Comparison of ENCODE assay signal across 8 cellular contexts in the genomic region with DNA sequence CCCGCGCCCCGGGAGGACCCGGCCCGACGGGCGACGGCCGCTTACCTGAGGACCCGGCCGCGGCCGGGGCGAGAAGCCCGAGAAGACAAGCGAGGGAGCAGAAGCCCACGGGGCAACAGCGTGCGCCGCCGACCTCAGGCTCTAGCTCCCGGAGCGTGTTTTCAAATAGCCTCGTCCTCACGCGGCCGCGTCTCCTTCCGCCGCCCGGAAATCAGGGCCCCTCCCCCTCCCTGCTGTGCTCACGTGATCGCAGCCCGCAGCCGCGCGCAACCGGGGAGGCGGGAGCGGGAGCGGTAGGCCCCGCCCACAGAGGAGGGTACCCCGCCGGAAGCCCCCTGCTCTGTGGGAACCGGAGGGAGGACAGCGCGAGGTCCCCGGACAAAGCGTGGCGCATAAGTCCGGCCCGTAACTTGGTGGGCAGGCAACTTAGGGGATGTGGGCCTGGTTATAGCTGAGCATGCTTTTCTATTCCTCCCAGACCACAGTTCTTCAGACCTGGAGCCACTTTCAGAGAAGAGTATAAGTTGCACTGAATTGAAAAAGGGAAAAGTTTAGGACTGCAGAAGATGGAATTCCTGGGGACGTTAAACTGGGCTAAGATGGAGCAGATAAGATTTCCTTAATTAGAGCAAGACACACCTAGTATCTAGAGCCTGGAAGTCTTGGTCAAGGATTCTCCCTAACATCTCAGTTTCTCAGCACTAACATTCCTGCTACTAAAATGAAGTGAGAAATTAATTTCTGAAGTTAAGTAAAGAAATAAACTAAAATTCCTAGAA. TPM values are rescaled to one million over a fixed set of nuclear protein-coding genes. Genes with fewer than 3 reads are reported as not detected.
DNase-seq lines count a peak whose midpoint lies in the region; ATAC-seq, FAIRE-seq and TF ChIP-seq lines count a peak whose summit lies in the region.

TEX10 (minus strand) TSS at position 216 of the 779 bp plus-strand sequence. CDS start 3,579 bp downstream, outside the sequence.

- H3K9me3 ChIP-seq in ascending aorta (no peaks in the 10 kb centered on the region), right cardiac atrium (ENCODE audit: control insufficient read depth, low read length) (no peaks in the 10 kb centered on the region)

- FAIRE-seq in urothelium cell line (lab: Jason Lieb, UNC), result no peak

- intact Hi-C loops in ascending aorta (cut with DNase I) (loop anchor here (2.0 to 5.0 kb wide), 5 partner anchors 58 to 1044 kb away; partner anchors contain the start of genes MRPL50, STX17 and ZNF189), right cardiac atrium (cut with DNase I) (loop anchor here in 2 of 4 donors (10.0 kb wide), 2 partner anchors 62 to 82 kb away; no protein-coding TSS in a partner anchor)

- H3K36me3 ChIP-seq in ascending aorta, result no peaks in the 10 kb centered on the region

- H3K27me3 ChIP-seq in ascending aorta, result no peaks in the 10 kb centered on the region
- H3K27me3 ChIP-seq in right cardiac atrium (ENCODE audit: control insufficient read depth, insufficient read depth), result no peaks in the 10 kb centered on the region

- H3K4me1 ChIP-seq in ascending aorta, result peaks cover 3% of the 10 kb centered on the region in 2 donors
- H3K4me1 ChIP-seq in right cardiac atrium (ENCODE audit: control insufficient read depth, insufficient read depth, low read length), result peaks cover 2% of the 10 kb centered on the region

- ATAC-seq in GM18498 (IDR thresholded peaks at IDR 0.05; ENCODE audit: unreplicated experiment) (peak; percentile 85), HG02885 (IDR thresholded peaks at IDR 0.05; ENCODE audit: poor library complexity, unreplicated experiment) (peak; percentile 84), right cardiac atrium (peak; percentile 98 to 99)

- peak within 1 kb of the TSS; percentile 97 for H3K4me3 ChIP-seq in ascending aorta
- peak within 1 kb of the TSS; percentile 76 for H3K4me3 ChIP-seq in right cardiac atrium (ENCODE audit: low read length)

- H3K27ac ChIP-seq in ascending aorta (peak within 1 kb of the TSS; percentile 78 to 85), right cardiac atrium (ENCODE audit: low read length) (peak within 1 kb of the TSS; percentile 4)

- under 1% methylated on average over 53 of the region's 53 CpGs for whole genome bisulfite sequencing in right cardiac atrium

- no peak for TF ChIP-seq CTCF in ascending aorta (IDR thresholded peaks at IDR 0.05)

- DNase-seq in NCI-H187 (lab: John Stamatoyannopoulos, UW) (peak; percentile 55 to 61), T-helper 2 cell (peak; percentile 72 to 94 (median 77)), ascending aorta (ENCODE audit: low spot score in 2 of 2) (peak; percentile 18 to 93), right cardiac atrium (peak; percentile 91 to 96 (median 96)), pulmonary artery endothelial cell (ENCODE audit: low read depth, low spot score) (peak; percentile 43), urothelium cell line (ENCODE audit: low spot score) (peak; percentile 94)

RNA-seq across cellular contexts. Expression of gene TEX10, which starts in this region (rescaled TPM):
- 2.3 TPM for total RNA-seq in ascending aorta
- 10 to 100 TPM in 1 of 4 donors, 1 to 10 TPM in 3; 8.7 to 10.4 (median 8.8) TPM for total RNA-seq in right cardiac atrium
- 4.4 TPM for polyA plus RNA-seq in right cardiac atrium
- 27.8 and 31.0 TPM in 2 replicates for total RNA-seq in pulmonary artery endothelial cell

Comparison
In these comparisons a context has a peak if more than half of its experiments do, and no peak if none do; other contexts are left out.
1. Peak in every context shown above with its lines: DNase-seq, ATAC-seq, H3K4me3 ChIP-seq and H3K27ac ChIP-seq.
2. DNase-seq: peak in every context shown above with its lines; median percentile 96 in right cardiac atrium; 94 in urothelium cell line; 77 in T-helper 2 cell; 58 in NCI-H187; 56 in ascending aorta; 43 in pulmonary artery endothelial cell.